In genomic region chr1:901108-901859, GRCh38 we compare ENCODE assay signal across 18 cellular contexts. TPM values are rescaled to one million over a fixed set of nuclear protein-coding genes. Genes with fewer than 3 reads are reported as not detected.
"Had no signal": no experiment of that assay in that cellular context is flagged by ENCODE, and none has a peak within 500 bp of the region (broad histone marks: within the 10 kb centered on the region; RNA-seq: fewer than 3 reads in every experiment).

No MANE protein-coding gene starts in this region.

- DNase-seq: activated CD8-positive, alpha-beta memory T cell treated with anti-CD3 and anti-CD28 coated beads, Interleukin-2, amount 50 U/mL, for 4 hours; activated CD8-positive, alpha-beta T cell treated with anti-CD3 and anti-CD28 coated beads for 36 hours; activated effector memory CD4-positive, alpha-beta T cell treated with anti-CD3 and anti-CD28 coated beads, Interleukin-2, amount 50 U/mL, for 16 hours; activated T-cell treated with anti-CD3 and anti-CD28 coated beads, Interleukin-2, amount 50 U/mL, for 48 hours; amniotic stem cell; body of pancreas; esophagus squamous epithelium; glutamatergic neuron; kidney glomerular epithelial cell; lower lobe of right lung; midbrain; stimulated activated CD4-positive, alpha-beta T cell treated with anti-CD3 and anti-CD28 coated beads, Interleukin-12 subunit alpha, Interleukin-12 subunit beta, amount 100 ng/mL, for 4 hours; stimulated activated CD4-positive, alpha-beta T cell treated with anti-CD3 and anti-CD28 coated beads, Interleukin-2, amount 100 ng/mL, for 24 hours; thyroid gland had no signal

- H3K4me3 Mint-ChIP-seq: activated CD8-positive, alpha-beta T cell treated with anti-CD3 and anti-CD28 coated beads for 36 hours; activated naive CD8-positive, alpha-beta T cell; central memory CD8-positive, alpha-beta T cell had no signal

- H3K27me3 ChIP-seq: thyroid gland had no signal

- H3K36me3 ChIP-seq: esophagus squamous epithelium, lower lobe of right lung, thyroid gland had no signal

- H3K9me3 Mint-ChIP-seq: central memory CD8-positive, alpha-beta T cell had no signal

- H3K4me3 ChIP-seq: body of pancreas, coronary artery, esophagus squamous epithelium, lower lobe of right lung, thyroid gland had no signal

- ATAC-seq: activated CD4-positive, CD25-positive, alpha-beta regulatory T cell treated with anti-CD3 and anti-CD28 coated beads, Interleukin-2, amount 50 U/mL, for 24 hours; activated CD8-positive, alpha-beta T cell treated with anti-CD3 and anti-CD28 coated beads for 36 hours; body of pancreas; lower lobe of right lung had no signal

- H3K27ac Mint-ChIP-seq: activated CD8-positive, alpha-beta T cell treated with anti-CD3 and anti-CD28 coated beads for 36 hours; activated naive CD8-positive, alpha-beta T cell had no signal

- H3K9me3 ChIP-seq: body of pancreas, esophagus squamous epithelium, lower lobe of right lung, thyroid gland had no signal

- H3K27ac ChIP-seq: body of pancreas, coronary artery, esophagus squamous epithelium, lower lobe of right lung, thyroid gland had no signal

RNA-seq across cellular contexts. Expression of gene SAMD11, which starts 22.4 kb away (rescaled TPM):
- total RNA-seq: activated CD8-positive, alpha-beta T cell treated with anti-CD3 and anti-CD28 coated beads for 36 hours had no signal
